Comparison of ENCODE assay signal across 22 cellular contexts in genomic region chr12:110229409-110229808, GRCh38.
"Had no signal": no experiment of that assay in that cellular context is flagged by ENCODE, and none has a peak within 500 bp of the region (broad histone marks: within the 10 kb centered on the region; RNA-seq: fewer than 3 reads in every experiment).

No MANE protein-coding gene starts in this region.

- ATAC-seq: activated CD8-positive, alpha-beta memory T cell treated with anti-CD3 and anti-CD28 coated beads, Interleukin-2, amount 10 ng/mL, durations not matched to agents 7 days and 5 days; T-helper 17 cell had no signal

- H3K36me3 ChIP-seq: Peyer's patch had no signal

- H3K4me3 ChIP-seq: MG63, Peyer's patch had no signal

- H3K27ac ChIP-seq: Peyer's patch, RWPE1 had no signal

- DNase-seq: activated B cell treated with CpG ODN at 0.5 μM for 24 hours; activated CD4-positive, alpha-beta T cell treated with anti-CD3 and anti-CD28 coated beads for 1 hour; activated CD4-positive, alpha-beta T cell treated with anti-CD3 and anti-CD28 coated beads, Interleukin-2, amount 10 ng/mL, durations not matched to agents 24 days and 14 days; activated CD4-positive, alpha-beta T cell treated with anti-CD3 and anti-CD28 coated beads, Interleukin-2, amount 50 U/mL, for 48 hours; activated CD8-positive, alpha-beta memory T cell treated with anti-CD3 and anti-CD28 coated beads, Interleukin-2, amount 10 ng/mL, durations not matched to agents 7 days and 5 days; activated gamma-delta T cell; activated naive CD4-positive, alpha-beta T cell treated with anti-CD3 and anti-CD28 coated beads for 36 hours; activated T-cell treated with anti-CD3 and anti-CD28 coated beads, Interleukin-2, amount 50 U/mL, for 24 hours; amygdala; MG63; NCI-H1105; NCI-H1436; NCI-H1694 treated with DMSO at 0.1 percent for 48 hours; NCI-H2081; NCI-H510A treated with DMSO at 0.1 percent for 48 hours; NCI-H69; Peyer's patch; SHP77 treated with DMSO at 0.1 percent for 48 hours; T-helper 17 cell; T-helper 9 cell had no signal

- FAIRE-seq: TTC549 had no signal

- H3K27me3 ChIP-seq: MG63, Peyer's patch had no signal

- H3K9me3 ChIP-seq: MG63, Peyer's patch had no signal
